ENCODE assay signal across 1 cellular context in genomic region chr5:109410389-109411174, GRCh38.
A peak's percentile ranks its signal among the peaks of the same experiment; 100 is the strongest.
TF ChIP-seq lines count a peak whose summit lies in the region.

No MANE protein-coding gene starts in this region.

TF ChIP-seq in HEK293, 187 proteins besides CTCF, POLR2A, EP300 and RAD21 (continued from another document and continues in another):
- TF ChIP-seq ZBTB11 (tag by site-specific recombination; conservative IDR thresholded peaks at IDR 0.05; ENCODE audit: low read depth) = no peak; the same call in 1 of the 2 replicates
- peak; percentile 67; the same call in 1 of the 2 replicates for TF ChIP-seq ZNF639 (tag by site-specific recombination; IDR thresholded peaks at IDR 0.05)
- TF ChIP-seq ZBTB48 (tag by site-specific recombination; IDR thresholded peaks at IDR 0.05) = peak; percentile 94
- no peak for TF ChIP-seq ZNF112 (tag by site-specific recombination; IDR thresholded peaks at IDR 0.05)
- no peak for TF ChIP-seq ZNF530 (tag by site-specific recombination; IDR thresholded peaks at IDR 0.05; ENCODE audit: low read depth)
- TF ChIP-seq FEZF1 (tag by site-specific recombination; IDR thresholded peaks at IDR 0.05) = peak; percentile 97
- peak; percentile 43; the same call in 1 of the 2 replicates for TF ChIP-seq ZNF280D (tag by site-specific recombination; IDR thresholded peaks at IDR 0.05)
- TF ChIP-seq ZNF335 (tag by site-specific recombination; conservative IDR thresholded peaks at IDR 0.05) = peak; percentile 83
- TF ChIP-seq KLF8 (tag by site-specific recombination; IDR thresholded peaks at IDR 0.05) = peak; percentile 82
- no peak for TF ChIP-seq ZNF571 (tag by site-specific recombination; IDR thresholded peaks at IDR 0.05)
- TF ChIP-seq ZSCAN23 (tag by site-specific recombination; IDR thresholded peaks at IDR 0.05) = peak; percentile 66; the same call in 1 of the 2 replicates
- TF ChIP-seq ZNF624 (tag by site-specific recombination; IDR thresholded peaks at IDR 0.05) = no peak
- TF ChIP-seq ZNF148 (tag by site-specific recombination; IDR thresholded peaks at IDR 0.05; ENCODE audit: borderline replicate concordance) = no peak
- TF ChIP-seq ZNF660 (tag by site-specific recombination; IDR thresholded peaks at IDR 0.05) = peak; percentile 46; the same call in 1 of the 2 replicates
- peak; percentile 97 for TF ChIP-seq ZNF341 (tag by site-specific recombination; IDR thresholded peaks at IDR 0.05; ENCODE audit: low read depth)
- TF ChIP-seq ZNF521 (tag by site-specific recombination; IDR thresholded peaks at IDR 0.05) = no peak
- TF ChIP-seq SETDB1 (IDR thresholded peaks at IDR 0.05; ENCODE audit: insufficient read length, low read length) = peak; percentile 33
- TF ChIP-seq ZNF747 (tag by site-specific recombination; IDR thresholded peaks at IDR 0.05) = no peak
- no peak for TF ChIP-seq ZNF19 (tag by site-specific recombination; IDR thresholded peaks at IDR 0.05; ENCODE audit: low read depth)
- TF ChIP-seq ZNF600 (tag by site-specific recombination; IDR thresholded peaks at IDR 0.05) = peak; percentile 64
- 0 out of 2 replicates have a peak, but pooled peaks have one; percentile 28 for TF ChIP-seq KLF16 (tag by site-specific recombination; IDR thresholded peaks at IDR 0.05)
- no peak for TF ChIP-seq KLF10 (tag by site-specific recombination; IDR thresholded peaks at IDR 0.05)
- TF ChIP-seq OVOL3 (tag by site-specific recombination; IDR thresholded peaks at IDR 0.05) = no peak
- 0 out of 2 replicates have a peak, but pooled peaks have one; percentile 61 for TF ChIP-seq ZNF391 (tag by site-specific recombination; IDR thresholded peaks at IDR 0.05; ENCODE audit: borderline replicate concordance, low read depth)
- no peak for TF ChIP-seq ZNF280C (tag by site-specific recombination; IDR thresholded peaks at IDR 0.05)
- TF ChIP-seq YY2 (tag by site-specific recombination; IDR thresholded peaks at IDR 0.05) = 0 out of 2 replicates have a peak, but pooled peaks have one; percentile 37
- peak; percentile 74; the same call in 1 of the 2 replicates for TF ChIP-seq ZNF366 (tag by site-specific recombination; conservative IDR thresholded peaks at IDR 0.05)
- TF ChIP-seq ZNF561 (tag by site-specific recombination; IDR thresholded peaks at IDR 0.05; ENCODE audit: borderline replicate concordance) = no peak
- TF ChIP-seq ZNF184 (tag by site-specific recombination; IDR thresholded peaks at IDR 0.05) = no peak
- peak; percentile 30; the same call in 1 of the 2 replicates for TF ChIP-seq ZBTB20 (tag by site-specific recombination; IDR thresholded peaks at IDR 0.05)
- TF ChIP-seq OSR2 (tag by site-specific recombination; IDR thresholded peaks at IDR 0.05) = peak; percentile 30; the same call in 1 of the 2 replicates
- no peak for TF ChIP-seq BCL11B (tag by site-specific recombination; IDR thresholded peaks at IDR 0.05; ENCODE audit: low read depth)
- TF ChIP-seq PRDM2 (tag by site-specific recombination; IDR thresholded peaks at IDR 0.05; ENCODE audit: borderline replicate concordance) = no peak
- TF ChIP-seq GFI1B (tag by site-specific recombination; IDR thresholded peaks at IDR 0.05) = no peak
- no peak for TF ChIP-seq ZNF426 (tag by site-specific recombination; IDR thresholded peaks at IDR 0.05)
- no peak for TF ChIP-seq PBX3 (CRISPR knock-in tag; IDR thresholded peaks at IDR 0.05)
- TF ChIP-seq TRIM28 (IDR thresholded peaks at IDR 0.05; ENCODE audit: borderline replicate concordance, low read length) = peak; percentile 76
- TF ChIP-seq SCRT1 (tag by site-specific recombination; IDR thresholded peaks at IDR 0.05; ENCODE audit: borderline replicate concordance) = no peak
- TF ChIP-seq ZXDB (tag by site-specific recombination; IDR thresholded peaks at IDR 0.05) = peak; percentile 86
